In the genomic region with DNA sequence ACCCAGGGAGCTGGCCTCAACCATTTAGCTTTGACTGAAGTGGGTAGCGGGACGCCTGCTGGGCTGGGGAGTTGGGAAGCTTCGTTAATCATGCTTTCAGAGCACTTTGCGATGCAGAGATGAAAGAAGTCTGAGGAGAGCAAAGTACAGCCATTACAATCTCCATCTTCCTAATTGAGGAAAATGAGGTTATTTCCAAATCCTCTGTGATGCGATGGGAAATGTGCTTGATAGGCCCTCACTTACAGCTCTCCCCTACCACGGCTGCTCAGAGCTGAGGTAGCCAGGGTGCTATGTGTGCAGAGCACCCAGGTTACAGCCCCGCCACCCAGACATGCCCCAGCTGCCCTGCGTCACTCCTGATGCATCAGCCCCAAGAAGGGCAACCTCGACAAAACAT, we compare ENCODE assay signal across 5 cellular contexts.
"Had no signal": no experiment of that assay in that cellular context is flagged by ENCODE, and none has a peak within 500 bp of the region (broad histone marks: within the 10 kb centered on the region; RNA-seq: fewer than 3 reads in every experiment).

No MANE protein-coding gene starts in this region.

- H3K4me3 Mint-ChIP-seq: GM23338, H9 had no signal

- H3K9me3 Mint-ChIP-seq: GM23338, H9 had no signal

- H2AFZ ChIP-seq: GM23338 had no signal

- H3K4me3 ChIP-seq: GM23338, K562 had no signal

- H3K4me2 ChIP-seq: GM23338 had no signal

- DNase-seq: H9, HCEC 1CT, IMR-90 had no signal

- H3K4me1 Mint-ChIP-seq: GM23338, H9 had no signal

- H3K27ac Mint-ChIP-seq: GM23338, H9 had no signal
